ENCODE assay signal across 8 cellular contexts in the genomic region with DNA sequence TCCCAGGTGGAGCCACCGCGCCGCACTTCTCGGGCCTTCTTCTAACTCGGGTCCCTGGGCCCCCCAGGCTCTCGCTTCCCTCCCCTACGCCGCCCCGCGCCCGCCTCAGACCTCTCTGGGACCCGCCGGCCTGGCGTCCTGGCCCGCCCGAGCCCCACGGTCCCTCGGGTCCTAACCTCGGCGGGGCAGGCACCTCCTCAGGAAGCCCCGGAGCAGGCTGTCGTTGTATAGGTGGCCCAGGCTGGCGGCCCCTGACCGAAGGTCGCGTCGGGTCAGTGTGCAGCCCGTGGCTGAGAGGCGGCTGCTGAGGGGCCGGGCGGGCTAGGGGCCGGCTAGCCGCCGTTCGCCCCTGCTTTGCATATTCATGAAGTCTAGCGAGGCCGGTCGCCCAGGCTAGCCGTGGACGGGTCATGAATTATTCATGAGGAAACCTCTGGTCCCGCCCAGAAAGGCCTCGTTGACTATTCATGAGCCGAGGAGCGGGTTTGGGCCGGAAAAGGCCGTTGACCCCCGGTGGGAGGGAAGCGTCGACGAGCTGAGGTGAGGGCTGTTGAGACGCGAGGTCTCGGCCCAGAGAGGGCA. TPM values are rescaled to one million over a fixed set of nuclear protein-coding genes. Genes with fewer than 3 reads are reported as not detected.
A peak's percentile ranks its signal among the peaks of the same experiment; 100 is the strongest.
DNase-seq lines count a peak whose midpoint lies in the region; ATAC-seq and TF ChIP-seq lines count a peak whose summit lies in the region.
"Had no signal": no experiment of that assay in that cellular context is flagged by ENCODE, and none has a peak within 500 bp of the region (broad histone marks: within the 10 kb centered on the region; RNA-seq: fewer than 3 reads in every experiment).

A gene with protein sequence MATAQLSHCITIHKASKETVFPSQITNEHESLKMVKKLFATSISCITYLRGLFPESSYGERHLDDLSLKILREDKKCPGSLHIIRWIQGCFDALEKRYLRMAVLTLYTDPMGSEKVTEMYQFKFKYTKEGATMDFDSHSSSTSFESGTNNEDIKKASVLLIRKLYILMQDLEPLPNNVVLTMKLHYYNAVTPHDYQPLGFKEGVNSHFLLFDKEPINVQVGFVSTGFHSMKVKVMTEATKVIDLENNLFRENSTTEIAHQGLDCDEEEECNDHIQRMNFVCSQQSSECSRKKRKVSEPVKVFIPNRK (plus strand): TSS at position 513 of the 582 bp plus-strand sequence. CDS start 13,489 bp downstream, outside the sequence.

- H3K9me3 Mint-ChIP-seq in stimulated activated memory B cell treated with anti-CD40 and anti-IgM and Interleukin-4, amounts not matched to agents 10 μg/mL and 1 μg/mL and 100 μg/mL, for 72 hours, result no peaks in the 10 kb centered on the region

- H3K27me3 Mint-ChIP-seq in stimulated activated memory B cell treated with anti-CD40 and anti-IgM and Interleukin-4, amounts not matched to agents 10 μg/mL and 1 μg/mL and 100 μg/mL, for 72 hours, result peaks cover 43% of the 10 kb centered on the region

- no peak within 1 kb of the TSS for H3K27ac ChIP-seq in HUES48 (ENCODE audit: low read depth, low read length)
- peak within 1 kb of the TSS in 1 of 59 donors; percentile 18 for H3K27ac ChIP-seq in dorsolateral prefrontal cortex

- H3K9ac ChIP-seq in HUES48 (ENCODE audit: low read depth, low read length), result no peak within 1 kb of the TSS

- DNase-seq in dorsolateral prefrontal cortex (peak in 5 of 10 donors; percentile 19 to 64 (median 44)), kidney tubule cell (ENCODE audit: low spot score) (peak; percentile 71), MV-4-11 (lab: John Stamatoyannopoulos, UW) (no peak), NCI-H510A (lab: John Stamatoyannopoulos, UW) (no peak), NCI-H82 (lab: John Stamatoyannopoulos, UW) (no peak)

- peak; percentile 59 for ATAC-seq in stimulated activated memory B cell treated with anti-CD40 and anti-IgM and Interleukin-4, amounts not matched to agents 10 μg/mL and 1 μg/mL and 100 μg/mL, for 72 hours

- peaks cover 3% of the 10 kb centered on the region; the same call in 1 of the 2 replicates for H3K4me1 ChIP-seq in HUES48 (ENCODE audit: control insufficient read depth, insufficient read depth, low read length)

- no peaks in the 10 kb centered on the region for H3K36me3 ChIP-seq in HUES48 (ENCODE audit: control insufficient read depth, insufficient read depth, low read length)

- TF ChIP-seq CTCF in dorsolateral prefrontal cortex (IDR thresholded peaks at IDR 0.05 in 54 of 56, conservative IDR thresholded peaks at IDR 0.05 in 2 of 56; ENCODE audit: low read depth in 1 of 56, partially characterized antibody in 56 of 56), result no peak

- H3K4me3 ChIP-seq in HUES48 (ENCODE audit: low read depth, low read length) (peak within 1 kb of the TSS; percentile 58), dorsolateral prefrontal cortex (peak within 1 kb of the TSS in 57 of 59 donors; percentile 6 to 66 (median 46))

- H3K4me3 Mint-ChIP-seq in stimulated activated memory B cell treated with anti-CD40 and anti-IgM and Interleukin-4, amounts not matched to agents 10 μg/mL and 1 μg/mL and 100 μg/mL, for 72 hours, result peak within 1 kb of the TSS; percentile 68

- intact Hi-C loops in dorsolateral prefrontal cortex (cut with DNase I), result loop anchor here (10.0 kb wide), 3 partner anchors 55 to 235 kb away; no protein-coding TSS in a partner anchor

- H3K36me3 Mint-ChIP-seq in stimulated activated memory B cell treated with anti-CD40 and anti-IgM and Interleukin-4, amounts not matched to agents 10 μg/mL and 1 μg/mL and 100 μg/mL, for 72 hours, result no peaks in the 10 kb centered on the region

- H3K27me3 ChIP-seq in HUES48 (ENCODE audit: control insufficient read depth, insufficient read depth, low read length), result peaks cover 4% of the 10 kb centered on the region; the same call in 1 of the 2 replicates
- H3K27me3 ChIP-seq in dorsolateral prefrontal cortex, result peaks cover 0 to 18% (median 4%) of the 10 kb centered on the region in 45 donors

- no peaks in the 10 kb centered on the region for H3K9me3 ChIP-seq in HUES48 (ENCODE audit: control insufficient read depth, insufficient read depth, low read length)

- peaks cover 22% of the 10 kb centered on the region for H3K4me1 Mint-ChIP-seq in stimulated activated memory B cell treated with anti-CD40 and anti-IgM and Interleukin-4, amounts not matched to agents 10 μg/mL and 1 μg/mL and 100 μg/mL, for 72 hours

- H3K27ac Mint-ChIP-seq in stimulated activated memory B cell treated with anti-CD40 and anti-IgM and Interleukin-4, amounts not matched to agents 10 μg/mL and 1 μg/mL and 100 μg/mL, for 72 hours, result no peak within 1 kb of the TSS

RNA-seq across cellular contexts. Expression of the gene that starts here (rescaled TPM):
- 1 to 10 TPM in 9 of 120 experiments, under 1 TPM in 37, not detected in 74; 0.20 to 2.0 (median 0.59) TPM for total RNA-seq in dorsolateral prefrontal cortex
- total RNA-seq: SK-MEL-5 had no signal
